ENCODE assay signal across 8 cellular contexts in the genomic region with DNA sequence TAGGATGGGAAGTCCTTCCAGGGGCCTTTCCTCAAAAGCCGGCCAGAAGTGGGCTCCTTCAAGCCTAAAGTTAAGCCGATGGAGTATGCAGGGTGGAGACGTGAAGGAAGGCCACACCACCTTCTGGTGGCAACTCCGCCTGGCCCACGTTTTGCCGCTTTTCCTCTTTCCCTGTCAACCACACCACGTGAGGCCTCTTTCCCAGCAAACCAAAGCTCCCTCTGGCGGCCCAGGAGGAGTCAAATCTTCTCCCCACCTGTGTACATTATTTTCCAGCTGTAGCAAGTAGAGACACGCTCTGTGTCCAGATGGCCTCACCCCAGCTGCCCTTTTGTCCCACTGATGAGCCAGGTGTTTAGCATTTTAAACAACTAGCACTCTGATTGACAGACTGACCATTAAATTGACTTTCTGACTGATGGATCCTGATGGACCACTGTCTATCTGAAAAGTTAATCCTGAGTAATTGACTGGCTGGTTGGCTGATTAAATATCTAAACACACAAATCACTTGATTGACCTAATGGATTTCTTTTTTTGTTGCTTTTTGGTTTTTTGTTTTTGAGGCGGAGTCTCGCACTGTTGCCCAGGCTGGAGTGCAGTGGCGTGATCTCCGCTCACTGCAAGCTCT. TPM values are rescaled to one million over a fixed set of nuclear protein-coding genes. Genes with fewer than 3 reads are reported as not detected.
DNase-seq lines count a peak whose midpoint lies in the region; ATAC-seq and TF ChIP-seq lines count a peak whose summit lies in the region.

No MANE protein-coding gene starts in this region.

- peak; percentile 88 for TF ChIP-seq CTCF in C4-2B (conservative IDR thresholded peaks at IDR 0.05)
- peak; percentile 60 for TF ChIP-seq CTCF in fibroblast of the aortic adventitia (IDR thresholded peaks at IDR 0.05; ENCODE audit: insufficient read depth, low read length)
- TF ChIP-seq CTCF in progenitor cell of endocrine pancreas (IDR thresholded peaks at IDR 0.05; ENCODE audit: unreplicated experiment) = peak; percentile 71

- CTCF ChIA-PET in HEK293T (lab: Yijun Ruan, JAX) = interaction anchor here (1.0 to 1.9 kb wide), 5 partner anchors 23 to 152 kb away, joined by 3 to 7 read pairs (median 5); a partner anchor contains a TSS

- ATAC-seq in HG03460 (IDR thresholded peaks at IDR 0.05; ENCODE audit: unreplicated experiment) (no peak), HG02678 (IDR thresholded peaks at IDR 0.05; ENCODE audit: unreplicated experiment) (no peak)

- peaks cover 10% of the 10 kb centered on the region for H3K4me1 Mint-ChIP-seq in progenitor cell of endocrine pancreas (ENCODE audit: low read depth)

- no peaks in the 10 kb centered on the region for H3K36me3 Mint-ChIP-seq in progenitor cell of endocrine pancreas (ENCODE audit: insufficient read depth)

- POLR2A ChIA-PET in HEK293T (lab: Yijun Ruan, JAX) = interaction anchor here (0.6 to 1.1 kb wide), 3 partner anchors 75 to 279 kb away, joined by 3 read pairs; no protein-coding TSS in a partner anchor

- H3K27me3 Mint-ChIP-seq in progenitor cell of endocrine pancreas = peaks cover 10% of the 10 kb centered on the region

- peak overlapping the region; percentile 37 for H3K27ac Mint-ChIP-seq in progenitor cell of endocrine pancreas

- no peaks in the 10 kb centered on the region for H3K9me3 Mint-ChIP-seq in progenitor cell of endocrine pancreas (ENCODE audit: low read depth)

- H3K4me3 ChIP-seq in fibroblast of the aortic adventitia (ENCODE audit: low read depth, low read length) = no peak overlapping the region

- no peak overlapping the region for H3K27ac ChIP-seq in C4-2B

- DNase-seq in HEK293T (ENCODE audit: extremely low spot score) (peak; percentile 70), RPMI8226 (peak; percentile 55), fibroblast of the aortic adventitia (ENCODE audit: low read depth) (peak; percentile 47), progenitor cell of endocrine pancreas (ENCODE audit: low spot score, unreplicated experiment) (peak; percentile 42), KG1 (lab: John Stamatoyannopoulos, UW) (no peak)

- no peak overlapping the region for H3K4me3 Mint-ChIP-seq in progenitor cell of endocrine pancreas (ENCODE audit: low read depth)

TF ChIP-seq in HEK293T, 16 proteins besides CTCF, POLR2A, EP300 and RAD21:
- TF ChIP-seq HDGF (IDR thresholded peaks at IDR 0.05; ENCODE audit: borderline replicate concordance) = no peak
- TF ChIP-seq TARDBP (IDR thresholded peaks at IDR 0.05) = no peak
- TF ChIP-seq, protein P1, sequence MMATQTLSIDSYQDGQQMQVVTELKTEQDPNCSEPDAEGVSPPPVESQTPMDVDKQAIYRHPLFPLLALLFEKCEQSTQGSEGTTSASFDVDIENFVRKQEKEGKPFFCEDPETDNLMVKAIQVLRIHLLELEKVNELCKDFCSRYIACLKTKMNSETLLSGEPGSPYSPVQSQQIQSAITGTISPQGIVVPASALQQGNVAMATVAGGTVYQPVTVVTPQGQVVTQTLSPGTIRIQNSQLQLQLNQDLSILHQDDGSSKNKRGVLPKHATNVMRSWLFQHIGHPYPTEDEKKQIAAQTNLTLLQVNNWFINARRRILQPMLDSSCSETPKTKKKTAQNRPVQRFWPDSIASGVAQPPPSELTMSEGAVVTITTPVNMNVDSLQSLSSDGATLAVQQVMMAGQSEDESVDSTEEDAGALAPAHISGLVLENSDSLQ (IDR thresholded peaks at IDR 0.05) = peak; percentile 36; the same call in 1 of the 2 replicates
- TF ChIP-seq SP1 (IDR thresholded peaks at IDR 0.05) = no peak
- no peak for TF ChIP-seq SUZ12 (IDR thresholded peaks at IDR 0.05)
- TF ChIP-seq FOXK2 (IDR thresholded peaks at IDR 0.05) = no peak
- no peak for TF ChIP-seq ARNT (IDR thresholded peaks at IDR 0.05)
- TF ChIP-seq L3MBTL2 (conservative IDR thresholded peaks at IDR 0.05) = peak; percentile 93
- no peak for TF ChIP-seq NFRKB (IDR thresholded peaks at IDR 0.05)
- TF ChIP-seq CTBP1 (IDR thresholded peaks at IDR 0.05; ENCODE audit: borderline replicate concordance) = no peak
- TF ChIP-seq FOXM1 (IDR thresholded peaks at IDR 0.05; ENCODE audit: borderline replicate concordance) = no peak
- TF ChIP-seq ZNF384 (IDR thresholded peaks at IDR 0.05) = no peak
- TF ChIP-seq ELF4 (IDR thresholded peaks at IDR 0.05) = no peak

RNA-seq across cellular contexts. Expression of a gene that starts 59.6 kb away (rescaled TPM):
- total RNA-seq in fibroblast of the aortic adventitia (ENCODE audit: low replicate concordance) (52.4 and 267 TPM in 2 replicates), progenitor cell of endocrine pancreas (25.8 and 27.0 TPM in 2 replicates)
